Comparison of ENCODE assay signal across 9 cellular contexts in the genomic region with DNA sequence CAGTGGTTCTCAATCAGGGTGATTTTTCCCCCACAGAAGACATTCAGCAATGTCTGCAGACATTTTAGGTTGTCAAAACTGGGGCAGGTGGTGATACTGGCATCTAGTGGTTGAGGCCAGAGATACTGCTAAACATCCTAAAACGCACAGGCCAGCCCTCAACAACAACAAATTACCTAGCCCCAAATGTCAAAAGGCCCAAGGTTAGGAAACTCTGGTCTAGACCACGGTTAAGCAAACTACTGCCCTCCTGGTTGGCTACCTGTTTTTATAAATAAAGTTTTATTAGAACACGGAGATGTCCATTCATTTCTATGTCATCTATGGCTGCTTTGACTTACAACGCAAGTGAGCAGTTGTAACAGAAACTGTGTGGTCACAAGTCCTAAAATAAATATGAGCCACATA.
DNase-seq lines count a peak whose midpoint lies in the region; ATAC-seq and TF ChIP-seq lines count a peak whose summit lies in the region.
"Had no signal": no experiment of that assay in that cellular context is flagged by ENCODE, and none has a peak within 500 bp of the region (broad histone marks: within the 10 kb centered on the region; RNA-seq: fewer than 3 reads in every experiment).

No MANE protein-coding gene starts in this region.

- H3K9me3 ChIP-seq in Panc1 (ENCODE audit: control insufficient read depth, insufficient read depth, low read depth, low read length), result no peaks in the 10 kb centered on the region
- H3K9me3 ChIP-seq in smooth muscle cell (replicated peaks; ENCODE audit: low read depth), result no peaks in the 10 kb centered on the region
- H3K9me3 ChIP-seq: SJCRH30 had no signal

- in situ Hi-C loops in Panc1 (cut with HindIII; ENCODE audit: low pct_unique_long_range_greater_than_20kb, low sequenced_read_pairs), result no loop called here

- intact Hi-C loops in Panc1 (cut with micrococcal nuclease; ENCODE audit: unreplicated experiment), result no loop called here
- intact Hi-C loops in activated T-helper 2 cell treated with anti-CD3 and anti-CD28 coated beads, Interferon-gamma antibody, Interleukin-2, Interleukin-4, amounts not matched to agents 10 μg/mL and 5 μg/mL and 100 μg/mL, durations not matched to agents 14 hours and 24 hours and 36 hours (cut with micrococcal nuclease), result loop anchor here (1.0 to 5.0 kb wide), 5 partner anchors 17 to 591 kb away; no protein-coding TSS in a partner anchor

- ATAC-seq in GM19324 (IDR thresholded peaks at IDR 0.05; ENCODE audit: low FRiP score, unreplicated experiment) (peak; percentile 49), HG03432 (IDR thresholded peaks at IDR 0.05; ENCODE audit: unreplicated experiment) (peak; percentile 85), Panc1 (peak; percentile 56; the same call in 1 of the 2 replicates)

- H3K27ac ChIP-seq in Panc1 (ENCODE audit: low read length) (no peak overlapping the region), smooth muscle cell (ENCODE audit: low read depth) (no peak overlapping the region)
- H3K27ac ChIP-seq: SJCRH30 had no signal

- H3K4me1 ChIP-seq in Panc1 (ENCODE audit: control insufficient read depth, insufficient read depth, low read length) (no peaks in the 10 kb centered on the region), smooth muscle cell (ENCODE audit: low read depth) (no peaks in the 10 kb centered on the region)

- H3K36me3 Mint-ChIP-seq in activated T-helper 2 cell treated with anti-CD3 and anti-CD28 coated beads, Interferon-gamma antibody, Interleukin-2, Interleukin-4, amounts not matched to agents 10 μg/mL and 5 μg/mL and 100 μg/mL, durations not matched to agents 14 hours and 24 hours and 36 hours (ENCODE audit: low read depth), result no peaks in the 10 kb centered on the region

- no peak overlapping the region for H3K4me3 Mint-ChIP-seq in activated T-helper 2 cell treated with anti-CD3 and anti-CD28 coated beads, Interferon-gamma antibody, Interleukin-2, Interleukin-4, amounts not matched to agents 10 μg/mL and 5 μg/mL and 100 μg/mL, durations not matched to agents 14 hours and 24 hours and 36 hours (ENCODE audit: low read depth)

- peak overlapping the region; percentile 82 for H3K27ac Mint-ChIP-seq in activated T-helper 2 cell treated with anti-CD3 and anti-CD28 coated beads, Interferon-gamma antibody, Interleukin-2, Interleukin-4, amounts not matched to agents 10 μg/mL and 5 μg/mL and 100 μg/mL, durations not matched to agents 14 hours and 24 hours and 36 hours

- no peaks in the 10 kb centered on the region for H3K27me3 ChIP-seq in Panc1 (ENCODE audit: control insufficient read depth, insufficient read depth, low read length)
- H3K27me3 ChIP-seq in smooth muscle cell (ENCODE audit: low read depth), result no peaks in the 10 kb centered on the region
- H3K27me3 ChIP-seq: SJCRH30 had no signal

- peaks cover 6% of the 10 kb centered on the region for H3K27me3 Mint-ChIP-seq in activated T-helper 2 cell treated with anti-CD3 and anti-CD28 coated beads, Interferon-gamma antibody, Interleukin-2, Interleukin-4, amounts not matched to agents 10 μg/mL and 5 μg/mL and 100 μg/mL, durations not matched to agents 14 hours and 24 hours and 36 hours (ENCODE audit: low read depth)

- H3K4me3 ChIP-seq in Panc1 (ENCODE audit: low read depth in 2 of 2, low read length in 2 of 2) (no peak overlapping the region), smooth muscle cell (no peak overlapping the region)
- H3K4me3 ChIP-seq: SJCRH30 had no signal

- POLR2A ChIA-PET in Panc1 (lab: Charles Lee), result no interaction called here

- H3K9me3 Mint-ChIP-seq in activated T-helper 2 cell treated with anti-CD3 and anti-CD28 coated beads, Interferon-gamma antibody, Interleukin-2, Interleukin-4, amounts not matched to agents 10 μg/mL and 5 μg/mL and 100 μg/mL, durations not matched to agents 14 hours and 24 hours and 36 hours, result no peaks in the 10 kb centered on the region

- H3K36me3 ChIP-seq in Panc1 (ENCODE audit: control insufficient read depth, insufficient read depth, low read length), result no peaks in the 10 kb centered on the region
- no peaks in the 10 kb centered on the region for H3K36me3 ChIP-seq in smooth muscle cell (ENCODE audit: low read depth)
- H3K36me3 ChIP-seq: SJCRH30 had no signal

- H2AFZ ChIP-seq in smooth muscle cell (ENCODE audit: low read depth), result no peak overlapping the region

- H3K4me1 Mint-ChIP-seq in activated T-helper 2 cell treated with anti-CD3 and anti-CD28 coated beads, Interferon-gamma antibody, Interleukin-2, Interleukin-4, amounts not matched to agents 10 μg/mL and 5 μg/mL and 100 μg/mL, durations not matched to agents 14 hours and 24 hours and 36 hours (ENCODE audit: low read depth), result peaks cover 24% of the 10 kb centered on the region

- no peaks in the 10 kb centered on the region for H4K20me1 ChIP-seq in smooth muscle cell (ENCODE audit: low read depth)

- CTCF ChIA-PET in Panc1 (lab: Charles Lee), result no interaction called here

- no peaks in the 10 kb centered on the region for H3K79me2 ChIP-seq in smooth muscle cell (ENCODE audit: low read depth)

- no TSS peak for BruUV-seq in Panc1 (replicated peaks; lab: Mats Ljungman, UMichigan)

- H3F3A ChIP-seq in smooth muscle cell (ENCODE audit: low read depth), result no peaks in the 10 kb centered on the region

- peak; percentile 74 for TF ChIP-seq CTCF in Panc1 (IDR thresholded peaks at IDR 0.05)
- TF ChIP-seq CTCF in smooth muscle cell (IDR thresholded peaks at IDR 0.05; ENCODE audit: borderline replicate concordance, insufficient read depth, poor library complexity, severe bottlenecking), result peak; percentile 42

- no peak overlapping the region for H3K4me2 ChIP-seq in smooth muscle cell

- peak; percentile 76 for DNase-seq in CD1c-positive myeloid dendritic cell (ENCODE audit: extremely low spot score)
- DNase-seq in Panc1 (ENCODE audit: low read depth, low spot score), result peak; percentile 25
- peak; percentile 60 for DNase-seq in activated T-helper 2 cell treated with anti-CD3 and anti-CD28 coated beads, Interferon-gamma antibody, Interleukin-2, Interleukin-4, amounts not matched to agents 10 μg/mL and 5 μg/mL and 100 μg/mL, durations not matched to agents 14 hours and 24 hours and 36 hours (ENCODE audit: low spot score)
- DNase-seq in globus pallidus (ENCODE audit: low spot score), result peak; percentile 26
- DNase-seq in smooth muscle cell (lab: John Stamatoyannopoulos, UW; ENCODE audit: unreplicated experiment), result no peak
- DNase-seq in NCI-H1105 (lab: John Stamatoyannopoulos, UW), result no peak

- WGBS in smooth muscle cell (ENCODE audit: low lambda C conversion rate), result 34% methylated on average over 4 of the region's 4 CpGs

- H3K9ac ChIP-seq in smooth muscle cell (ENCODE audit: low read depth), result no peak overlapping the region

Comparison
In these comparisons a context has a peak if more than half of its experiments do, and no peak if none do; other contexts are left out.
1. DNase-seq: peak in CD1c-positive myeloid dendritic cell (single experiment), Panc1 (single experiment), activated T-helper 2 cell treated with anti-CD3 and anti-CD28 coated beads, Interferon-gamma antibody, Interleukin-2, Interleukin-4, amounts not matched to agents 10 μg/mL and 5 μg/mL and 100 μg/mL, durations not matched to agents 14 hours and 24 hours and 36 hours (single experiment) and globus pallidus (single experiment); none in smooth muscle cell (single experiment) and NCI-H1105 (single experiment).
2. Peak in every context shown above with its lines, with median percentiles within 50 percentile points of each other: ATAC-seq.